Comparison of ENCODE assay signal across 9 cellular contexts in genomic region chr2:235263205-235264120, GRCh38.
DNase-seq lines count a peak whose midpoint lies in the region; ATAC-seq and TF ChIP-seq lines count a peak whose summit lies in the region.
"Had no signal": no experiment of that assay in that cellular context is flagged by ENCODE, and none has a peak within 500 bp of the region (broad histone marks: within the 10 kb centered on the region; RNA-seq: fewer than 3 reads in every experiment).

No MANE protein-coding gene starts in this region.

- no peaks in the 10 kb centered on the region for H3K4me1 Mint-ChIP-seq in activated CD8-positive, alpha-beta T cell treated with anti-CD3 and anti-CD28 coated beads for 36 hours (ENCODE audit: low read depth)

- TF ChIP-seq CTCF in activated CD8-positive, alpha-beta T cell treated with anti-CD3 and anti-CD28 coated beads for 36 hours (IDR thresholded peaks at IDR 0.05) = no peak

- ATAC-seq in esophagus mucosa = peak; percentile 83
- ATAC-seq in activated CD8-positive, alpha-beta T cell treated with anti-CD3 and anti-CD28 coated beads for 36 hours = no peak
- ATAC-seq in activated CD4-positive, CD25-positive, alpha-beta regulatory T cell treated with anti-CD3 and anti-CD28 coated beads, Interleukin-2, amount 50 U/mL, for 24 hours = no peak

- H3K9me3 ChIP-seq in mucosa of rectum (ENCODE audit: control insufficient read depth in 2 of 2, low read length in 2 of 2) = no peaks in the 10 kb centered on the region

- no peaks in the 10 kb centered on the region for H3K9me3 Mint-ChIP-seq in activated CD8-positive, alpha-beta T cell treated with anti-CD3 and anti-CD28 coated beads for 36 hours
- H3K9me3 Mint-ChIP-seq: stimulated activated naive CD8-positive, alpha-beta T cell treated with anti-CD3 and anti-CD28 coated beads, Interleukin-15, Interleukin-2, amounts not matched to agents 100 ng/mL and 50 ng/mL, for 24 hours had no signal

- peak overlapping the region; percentile 34 to 67 for H3K27ac ChIP-seq in mucosa of rectum (ENCODE audit: low read depth in 2 of 2, low read length in 2 of 2)

- DNase-seq in AG20443 (ENCODE audit: low spot score) (peak; percentile 88), NCI-H748 (lab: John Stamatoyannopoulos, UW; ENCODE audit: unreplicated experiment) (peak; percentile 62), AML-193 (lab: John Stamatoyannopoulos, UW) (no peak), NCI-H524 treated with DMSO at 0.1 percent for 48 hours (lab: John Stamatoyannopoulos, UW) (no peak)
- no peak for DNase-seq in activated CD8-positive, alpha-beta T cell treated with anti-CD3 and anti-CD28 coated beads for 36 hours

- H3K27ac Mint-ChIP-seq in activated CD8-positive, alpha-beta T cell treated with anti-CD3 and anti-CD28 coated beads for 36 hours = no peak overlapping the region
- H3K27ac Mint-ChIP-seq: stimulated activated naive CD8-positive, alpha-beta T cell treated with anti-CD3 and anti-CD28 coated beads, Interleukin-15, Interleukin-2, amounts not matched to agents 100 ng/mL and 50 ng/mL, for 24 hours had no signal

- peak overlapping the region; percentile 23 to 42 for H3K4me3 ChIP-seq in mucosa of rectum (ENCODE audit: low read length in 2 of 2)

- no peak overlapping the region for H3K4me3 Mint-ChIP-seq in activated CD8-positive, alpha-beta T cell treated with anti-CD3 and anti-CD28 coated beads for 36 hours
- H3K4me3 Mint-ChIP-seq: stimulated activated naive CD8-positive, alpha-beta T cell treated with anti-CD3 and anti-CD28 coated beads, Interleukin-15, Interleukin-2, amounts not matched to agents 100 ng/mL and 50 ng/mL, for 24 hours had no signal

- H3K36me3 ChIP-seq in mucosa of rectum (ENCODE audit: control insufficient read depth in 2 of 2, insufficient read depth in 2 of 2, low read length in 2 of 2) = no peaks in the 10 kb centered on the region

- peaks cover 7 to 16% of the 10 kb centered on the region in 2 donors for H3K4me1 ChIP-seq in mucosa of rectum (ENCODE audit: control insufficient read depth in 2 of 2, insufficient read depth in 2 of 2, low read length in 2 of 2)

- POLR2A ChIA-PET in activated CD8-positive, alpha-beta T cell treated with anti-CD3 and anti-CD28 coated beads for 36 hours (lab: Charles Lee) = no interaction called here

- no peaks in the 10 kb centered on the region for H3K36me3 Mint-ChIP-seq in activated CD8-positive, alpha-beta T cell treated with anti-CD3 and anti-CD28 coated beads for 36 hours (ENCODE audit: low read depth)

- CTCF ChIA-PET in activated CD8-positive, alpha-beta T cell treated with anti-CD3 and anti-CD28 coated beads for 36 hours (lab: Charles Lee) = no interaction called here

- intact Hi-C loops in activated CD8-positive, alpha-beta T cell treated with anti-CD3 and anti-CD28 coated beads for 36 hours (cut with micrococcal nuclease) = no loop called here

- H3K27me3 Mint-ChIP-seq in activated CD8-positive, alpha-beta T cell treated with anti-CD3 and anti-CD28 coated beads for 36 hours = peaks cover 58% of the 10 kb centered on the region

- peak overlapping the region in 1 of 2 donors; percentile 26 for H3K9ac ChIP-seq in mucosa of rectum (ENCODE audit: low read depth in 1 of 2, low read length in 2 of 2)

- no peaks in the 10 kb centered on the region for H3K27me3 ChIP-seq in mucosa of rectum (ENCODE audit: control insufficient read depth in 2 of 2, insufficient read depth in 2 of 2, low read length in 2 of 2)

Comparison
In these comparisons a context has a peak if more than half of its experiments do, and no peak if none do; other contexts are left out.
1. DNase-seq: peak in AG20443 (single experiment) and NCI-H748 (single experiment); none in activated CD8-positive, alpha-beta T cell treated with anti-CD3 and anti-CD28 coated beads for 36 hours (single experiment), AML-193 (0 of 2) and NCI-H524 treated with DMSO at 0.1 percent for 48 hours (single experiment).